8 cellular contexts compared by ENCODE assay signal in the genomic region with DNA sequence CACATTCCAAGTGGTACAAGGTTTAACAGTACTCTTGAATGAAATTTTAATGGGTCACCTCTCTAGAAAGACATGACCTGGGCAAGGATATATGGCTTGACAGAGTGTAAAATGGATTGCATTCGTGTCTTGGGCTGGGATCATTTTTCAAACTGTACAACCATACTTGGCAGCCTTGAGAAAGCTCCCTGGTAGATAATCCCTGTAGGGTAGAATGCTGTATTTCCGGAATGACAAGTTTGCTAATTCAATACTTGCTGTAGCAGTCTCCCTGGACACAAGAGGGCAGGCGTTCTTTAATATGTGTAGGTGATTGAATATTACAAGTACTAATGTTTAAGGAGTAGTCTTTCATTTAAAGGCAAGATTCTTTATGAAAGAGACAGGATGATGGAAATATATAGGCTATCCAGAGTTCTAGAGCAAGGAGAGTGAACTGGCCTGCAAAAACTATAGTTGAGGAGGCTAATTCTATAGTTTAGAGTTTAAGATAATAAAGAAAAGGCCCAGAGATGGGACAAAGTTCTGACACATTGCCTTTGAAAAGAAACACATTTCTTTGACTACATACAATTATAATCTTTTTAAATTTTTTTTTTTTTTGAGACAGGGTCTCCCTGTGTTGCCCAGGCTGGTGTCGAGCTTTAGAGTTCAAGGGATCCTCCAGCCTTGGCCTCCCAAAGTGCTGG. TPM values are rescaled to one million over a fixed set of nuclear protein-coding genes. Genes with fewer than 3 reads are reported as not detected.
DNase-seq lines count a peak whose midpoint lies in the region; ATAC-seq, FAIRE-seq and TF ChIP-seq lines count a peak whose summit lies in the region.

No MANE protein-coding gene starts in this region.

- intact Hi-C loops in kidney (cut with DNase I), result no loop called here

- peak; percentile 62 for TF ChIP-seq CTCF in kidney (IDR thresholded peaks at IDR 0.05; ENCODE audit: borderline replicate concordance, extremely low read depth, insufficient read depth)

- no peak overlapping the region for H3K4me3 ChIP-seq in kidney (ENCODE audit: low read length in 2 of 2)

- no peak for TF ChIP-seq POLR2A in GM12892 (IDR thresholded peaks at IDR 0.05; ENCODE audit: low read depth, low read length)

- peaks cover 0 to 3% of the 10 kb centered on the region in 2 donors for H3K36me3 ChIP-seq in kidney (ENCODE audit: control insufficient read depth in 1 of 2, insufficient read depth in 2 of 2, low read length in 2 of 2)

- DNase-seq in GM12892 (ENCODE audit: insufficient read length) (peak; percentile 17), NCI-H128 (lab: John Stamatoyannopoulos, UW; ENCODE audit: unreplicated experiment) (peak; percentile 12), amniotic epithelial cell (ENCODE audit: low read depth) (peak; percentile 53), kidney (no peak), nucleus accumbens (lab: John Stamatoyannopoulos, UW) (no peak), A172 (ENCODE audit: low spot score) (no peak)
- DNase-seq in activated CD8-positive, alpha-beta memory T cell treated with anti-CD3 and anti-CD28 coated beads, Interleukin-2, amount 50 U/mL, for 4 hours, result no peak

- no peaks in the 10 kb centered on the region for H3K9me3 ChIP-seq in kidney (ENCODE audit: control insufficient read depth in 1 of 2, low read length in 2 of 2)

- ATAC-seq in GM18868 (IDR thresholded peaks at IDR 0.05; ENCODE audit: unreplicated experiment), result no peak

- H3K9ac ChIP-seq in kidney (ENCODE audit: low read length in 2 of 2), result no peak overlapping the region

- FAIRE-seq in GM12892 (lab: Jason Lieb, UNC) (peak; percentile 73), kidney (lab: Jason Lieb, UNC) (peak; percentile 86)

- H3K27ac ChIP-seq in kidney (ENCODE audit: low read depth in 2 of 2, low read length in 2 of 2), result no peak overlapping the region

- H3K4me1 ChIP-seq in kidney (ENCODE audit: control insufficient read depth in 1 of 2, insufficient read depth in 1 of 2, low read depth in 1 of 2, low read length in 2 of 2), result no peaks in the 10 kb centered on the region

RNA-seq across cellular contexts. Expression of gene PLBD1, which starts 53.4 kb away (rescaled TPM):
- 0.28 TPM for polyA plus RNA-seq in GM12892 (2012; ENCODE audit: missing spikeins)
- total RNA-seq in kidney, result 28.6 TPM
- polyA plus RNA-seq in kidney (ENCODE audit: insufficient read depth, low read depth, low replicate concordance), result 28.4 TPM
- total RNA-seq in A172 (2014; rRNA removed; shearing (Covaris generic)), result not detected in 2 replicates

Comparison
In these comparisons a context has a peak if more than half of its experiments do, and no peak if none do; other contexts are left out.
1. DNase-seq: peak in GM12892 (single experiment), NCI-H128 (single experiment) and amniotic epithelial cell (single experiment); none in kidney (single experiment), nucleus accumbens (0 of 56), A172 (single experiment) and activated CD8-positive, alpha-beta memory T cell treated with anti-CD3 and anti-CD28 coated beads, Interleukin-2, amount 50 U/mL, for 4 hours (single experiment).
2. RNA of gene PLBD1, which starts 53.4 kb away (total RNA-seq): 28.6 TPM in kidney (single experiment); not detected in A172; every median in the first group is over 10 times any median in the second.